ENCODE assay signal across 18 cellular contexts in the genomic region with DNA sequence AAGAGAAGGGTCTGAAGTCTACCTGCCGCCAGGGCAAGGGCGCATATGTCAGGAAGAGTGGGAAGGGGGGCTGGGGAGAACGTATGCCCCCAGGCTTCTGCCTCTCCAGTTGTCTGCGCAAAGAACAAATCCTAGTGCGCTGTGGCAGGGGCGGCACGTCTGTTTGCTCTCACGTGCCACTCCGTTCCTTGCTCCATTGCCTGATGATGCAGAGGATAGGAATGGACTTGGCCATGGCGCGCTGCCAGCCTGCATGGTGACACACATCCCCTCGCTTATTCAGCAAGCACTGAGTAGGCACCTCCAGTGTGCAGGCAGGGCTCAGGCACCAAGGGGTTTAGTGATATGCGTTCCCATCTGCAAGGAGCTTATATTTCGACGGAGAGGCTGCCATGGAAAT. TPM values are rescaled to one million over a fixed set of nuclear protein-coding genes. Genes with fewer than 3 reads are reported as not detected.
DNase-seq lines count a peak whose midpoint lies in the region; ATAC-seq, FAIRE-seq and TF ChIP-seq lines count a peak whose summit lies in the region.
"Had no signal": no experiment of that assay in that cellular context is flagged by ENCODE, and none has a peak within 500 bp of the region (broad histone marks: within the 10 kb centered on the region; RNA-seq: fewer than 3 reads in every experiment).

No MANE protein-coding gene starts in this region.

- no peak overlapping the region for H3K4me3 Mint-ChIP-seq in activated T-helper 17 cell treated with anti-CD3 and anti-CD28 coated beads, Interleukin-2, amount 50 U/mL, for 72 hours

- H3K79me2 ChIP-seq in K562 (ENCODE audit: control insufficient read depth, insufficient read depth, low read length) (no peaks in the 10 kb centered on the region), keratinocyte (ENCODE audit: control insufficient read depth, insufficient read depth, low read length) (no peaks in the 10 kb centered on the region)

- H3K36me3 ChIP-seq in IMR-90 (ENCODE audit: control insufficient read depth, insufficient read depth, low read length) (no peaks in the 10 kb centered on the region), K562 (ENCODE audit: control insufficient read depth, insufficient read depth, low read length) (no peaks in the 10 kb centered on the region), keratinocyte (ENCODE audit: control insufficient read depth in 2 of 2, extremely low read depth in 1 of 2, insufficient read depth in 2 of 2, low read length in 2 of 2) (no peaks in the 10 kb centered on the region)
- H3K36me3 ChIP-seq: BLaER1 treated with 17β-estradiol and CSF1 and Interleukin-3, amounts not matched to agents 10 nM and 100 nM; gastrocnemius medialis; left lung; upper lobe of right lung had no signal

- TF ChIP-seq POLR2A in IMR-90 (IDR thresholded peaks at IDR 0.05; ENCODE audit: low read depth, low read length) = no peak
- no peak for TF ChIP-seq POLR2A in K562 (conservative IDR thresholded peaks at IDR 0.05)

- H3K27me3 ChIP-seq in IMR-90 (ENCODE audit: control insufficient read depth, insufficient read depth, low read length) = peaks cover 12% of the 10 kb centered on the region
- H3K27me3 ChIP-seq in K562 (ENCODE audit: control insufficient read depth in 2 of 2, insufficient read depth in 2 of 2, low read length in 2 of 2) = peaks cover 28 to 70% of the 10 kb centered on the region in 2 experiments
- H3K27me3 ChIP-seq in keratinocyte (ENCODE audit: control insufficient read depth, extremely low read depth, insufficient read depth, low read length) = no peaks in the 10 kb centered on the region
- H3K27me3 ChIP-seq: upper lobe of right lung had no signal

- H3K4me3 ChIP-seq in AG09309 (ENCODE audit: control insufficient read depth, low read depth, low read length) = no peak overlapping the region
- no peak overlapping the region for H3K4me3 ChIP-seq in IMR-90 (ENCODE audit: insufficient read depth, low read depth, low read length)
- H3K4me3 ChIP-seq in K562 = no peak overlapping the region
- peak overlapping the region in 1 of 3 experiments; percentile 40 for H3K4me3 ChIP-seq in keratinocyte (ENCODE audit: control insufficient read depth in 2 of 3, extremely low read depth in 1 of 3, insufficient read depth in 2 of 3, low read depth in 1 of 3, low read length in 3 of 3)
- H3K4me3 ChIP-seq: BLaER1 treated with 17β-estradiol and CSF1 and Interleukin-3, amounts not matched to agents 10 nM and 100 nM; gastrocnemius medialis; left lung; smooth muscle cell; upper lobe of right lung had no signal

- dilution Hi-C loops in IMR-90 (cut with HindIII; ENCODE audit: low sequenced_read_pairs, unreplicated experiment) = no loop called here
- dilution Hi-C loops in keratinocyte (cut with MboI; ENCODE audit: extremely low pct_ligation_motif_present, low sequenced_read_pairs) = no loop called here

- H3K4me2 ChIP-seq in IMR-90 (ENCODE audit: low read depth, low read length) (no peak overlapping the region), K562 (ENCODE audit: insufficient read depth, low read length) (no peak overlapping the region), keratinocyte (ENCODE audit: control insufficient read depth, extremely low read depth, insufficient read depth, low read depth, low read length) (peak overlapping the region; percentile 50)
- H3K4me2 ChIP-seq: smooth muscle cell had no signal

- H3K9ac ChIP-seq in IMR-90 (ENCODE audit: low read depth, low read length) = no peak overlapping the region
- no peak overlapping the region for H3K9ac ChIP-seq in K562 (ENCODE audit: insufficient read depth in 1 of 2, low read depth in 2 of 2, low read length in 2 of 2)
- H3K9ac ChIP-seq in keratinocyte (ENCODE audit: control insufficient read depth, extremely low read depth, insufficient read depth, low read length) = no peak overlapping the region
- H3K9ac ChIP-seq: BLaER1 treated with 17β-estradiol and CSF1 and Interleukin-3, amounts not matched to agents 10 nM and 100 nM had no signal

- H2AK9ac ChIP-seq in IMR-90 (replicated peaks; ENCODE audit: low read depth, low read length, poor library complexity) = peak overlapping the region; percentile 66

- POLR2A ChIA-PET in IMR-90 (lab: Charles Lee; ENCODE audit: unreplicated experiment) = no interaction called here
- POLR2A ChIA-PET in K562 (lab: Yijun Ruan, JAX) = no interaction called here

- no peak overlapping the region for H2BK5ac ChIP-seq in IMR-90 (ENCODE audit: low read depth, low read length, poor library complexity, severe bottlenecking)

- no peaks in the 10 kb centered on the region for H3K36me3 Mint-ChIP-seq in activated T-helper 17 cell treated with anti-CD3 and anti-CD28 coated beads, Interleukin-2, amount 50 U/mL, for 72 hours (ENCODE audit: low read depth)

- H3K27me3 Mint-ChIP-seq in activated T-helper 17 cell treated with anti-CD3 and anti-CD28 coated beads, Interleukin-2, amount 50 U/mL, for 72 hours = peaks cover 9% of the 10 kb centered on the region

- H3K23ac ChIP-seq in IMR-90 (ENCODE audit: low read depth, low read length) = no peak overlapping the region

- in situ Hi-C loops in IMR-90 (cut with MboI; ENCODE audit: low sequenced_read_pairs) (no loop called here), K562 (cut with MboI) (no loop called here)

- CTCF ChIA-PET in IMR-90 (lab: Yijun Ruan, JAX) = no interaction called here
- CTCF ChIA-PET in K562 (lab: Yijun Ruan, JAX; ENCODE audit: low intra/inter-chr PET ratio) = no interaction called here

- no peak overlapping the region; the same call in 1 of the 2 replicates for H4K91ac ChIP-seq in IMR-90 (ENCODE audit: insufficient read depth, low read depth, low read length)

- no peak for TF ChIP-seq CTCF in AG09309 (IDR thresholded peaks at IDR 0.05; ENCODE audit: control insufficient read depth, insufficient read depth, low read depth, low read length, missing control alignments)
- TF ChIP-seq CTCF in IMR-90 (conservative IDR thresholded peaks at IDR 0.05; ENCODE audit: low read depth, low read length) = no peak
- no peak for TF ChIP-seq CTCF in K562 (IDR thresholded peaks at IDR 0.05 in 2 of 3, conservative IDR thresholded peaks at IDR 0.05 in 1 of 3; ENCODE audit: insufficient read depth in 2 of 3, low read depth in 1 of 3, low read length in 3 of 3)
- no peak for TF ChIP-seq CTCF in keratinocyte (optimal IDR thresholded peaks at IDR 0.05 in 1 of 3, IDR thresholded peaks at IDR 0.05 in 1 of 3, conservative IDR thresholded peaks at IDR 0.05 in 1 of 3; ENCODE audit: extremely low read depth in 1 of 3, insufficient read depth in 2 of 3, low read length in 3 of 3)

- no peak overlapping the region for H4K5ac ChIP-seq in IMR-90 (ENCODE audit: low read depth, low read length)

- no peaks in the 10 kb centered on the region for H3K9me3 Mint-ChIP-seq in activated T-helper 17 cell treated with anti-CD3 and anti-CD28 coated beads, Interleukin-2, amount 50 U/mL, for 72 hours

- H2BK20ac ChIP-seq in IMR-90 (ENCODE audit: low read depth, low read length) = peak overlapping the region; percentile 59; the same call in 1 of the 2 replicates

- 73% methylated on average over 9 of the region's 15 CpGs; no CpG with 5 or more reads in 1 of the 2 experiments for WGBS in IMR-90 (ENCODE audit: extremely low coverage in 2 of 2, insufficient read length in 1 of 2), 2 experiments
- under 1% methylated on average over 15 of the region's 15 CpGs for WGBS in K562 (ENCODE audit: insufficient coverage, low coverage, missing lambda C conversion rate)

- H2BK15ac ChIP-seq in IMR-90 (ENCODE audit: low read depth, low read length) = no peak overlapping the region

- H2AK5ac ChIP-seq in IMR-90 (ENCODE audit: low read depth, low read length) = no peak overlapping the region

- intact Hi-C loops in IMR-90 (cut with micrococcal nuclease) = no loop called here
- intact Hi-C loops in K562 (cut with micrococcal nuclease) = no loop called here

- H3K79me1 ChIP-seq in IMR-90 (ENCODE audit: low read depth in 1 of 2, low read length in 2 of 2) = no peaks in the 10 kb centered on the region

- TF ChIP-seq RAD21 in IMR-90 (IDR thresholded peaks at IDR 0.05; ENCODE audit: low read length) (no peak), K562 (CRISPR knock-in tag; conservative IDR thresholded peaks at IDR 0.05 in 1 of 2, IDR thresholded peaks at IDR 0.05 in 1 of 2) (no peak)

- FAIRE-seq in K562 (lab: Jason Lieb, UNC) (no peak), keratinocyte (lab: Jason Lieb, UNC) (peak; percentile 96)

- H3K27ac ChIP-seq in IMR-90 (ENCODE audit: insufficient read depth, low read length) (no peak overlapping the region), K562 (ENCODE audit: extremely low read depth, low read depth, low read length) (no peak overlapping the region), keratinocyte (ENCODE audit: control insufficient read depth, insufficient read depth, low read length) (peak overlapping the region; percentile 57)
- H3K27ac ChIP-seq: BLaER1 treated with 17β-estradiol and CSF1 and Interleukin-3, amounts not matched to agents 10 nM and 100 nM; gastrocnemius medialis; left lung; upper lobe of right lung had no signal

- H3K56ac ChIP-seq in IMR-90 (ENCODE audit: extremely low read depth, insufficient read depth, low read length) = no peak overlapping the region

- H4K20me1 ChIP-seq in IMR-90 (ENCODE audit: insufficient read depth, low read length) (no peaks in the 10 kb centered on the region), K562 (replicated peaks; ENCODE audit: control insufficient read depth, insufficient read depth, low read length) (no peaks in the 10 kb centered on the region; the same call in 1 of the 2 replicates), keratinocyte (ENCODE audit: control insufficient read depth, extremely low read depth, insufficient read depth, low read length) (no peaks in the 10 kb centered on the region)
- H4K20me1 ChIP-seq: BLaER1 treated with 17β-estradiol and CSF1 and Interleukin-3, amounts not matched to agents 10 nM and 100 nM had no signal

- H2AFZ ChIP-seq in IMR-90 (replicated peaks; ENCODE audit: low read length, poor library complexity) = peak overlapping the region; percentile 86
- H2AFZ ChIP-seq in K562 (ENCODE audit: low read depth, low read length) = no peak overlapping the region
- H2AFZ ChIP-seq in keratinocyte (ENCODE audit: control insufficient read depth, low read length) = no peak overlapping the region

- no peak overlapping the region; the same call in 1 of the 2 replicates for H3K4ac ChIP-seq in IMR-90 (ENCODE audit: low read depth, low read length)

- TF ChIP-seq EP300 in K562 (IDR thresholded peaks at IDR 0.05; ENCODE audit: low read length) = no peak

- no peaks in the 10 kb centered on the region for H3K4me1 Mint-ChIP-seq in activated T-helper 17 cell treated with anti-CD3 and anti-CD28 coated beads, Interleukin-2, amount 50 U/mL, for 72 hours

- H3K14ac ChIP-seq in IMR-90 (replicated peaks; ENCODE audit: low read depth, low read length) = no peak overlapping the region

- H3K27ac Mint-ChIP-seq in activated T-helper 17 cell treated with anti-CD3 and anti-CD28 coated beads, Interleukin-2, amount 50 U/mL, for 72 hours = no peak overlapping the region

- no peak overlapping the region for H4K8ac ChIP-seq in IMR-90 (ENCODE audit: low read depth in 2 of 2, low read length in 2 of 2)

- no peak overlapping the region for H2BK120ac ChIP-seq in IMR-90 (ENCODE audit: low read depth, low read length)

- no peak overlapping the region for H3K18ac ChIP-seq in IMR-90 (ENCODE audit: low read depth, low read length)

- ATAC-seq in IMR-90 (ENCODE audit: low read depth) = peak; percentile 57
- ATAC-seq in K562 = no peak
- ATAC-seq in activated T-helper 17 cell treated with anti-CD3 and anti-CD28 coated beads, Interleukin-2, amount 50 U/mL, for 72 hours (replicated peaks) = no peak
- ATAC-seq: gastrocnemius medialis, left lung, upper lobe of right lung had no signal

- DNase-seq in AG09309 (ENCODE audit: low read depth) (peak; percentile 23), IMR-90 (peak; percentile 69), K562 (ENCODE audit: extremely low read depth in 1 of 4, low spot score in 3 of 4) (no peak), keratinocyte (ENCODE audit: low read depth, low spot score) (peak; percentile 75), NCI-H2107 treated with DMSO at 0.1 percent for 48 hours (lab: John Stamatoyannopoulos, UW; ENCODE audit: unreplicated experiment) (no peak), NCI-H526 treated with DMSO at 0.1 percent for 48 hours (lab: John Stamatoyannopoulos, UW) (no peak), D341Med (ENCODE audit: low spot score) (no peak)
- DNase-seq: activated T-cell treated with anti-CD3 and anti-CD28 coated beads, Interleukin-2, amount 50 U/mL, for 48 hours; gastrocnemius medialis; Karpas-422; left lung; NCI-H2171 treated with DMSO at 0.1 percent for 48 hours; SHP77 treated with DMSO at 0.1 percent for 48 hours; upper lobe of right lung had no signal

- H3K9me3 ChIP-seq in IMR-90 (ENCODE audit: control insufficient read depth, insufficient read depth, low read length) (no peaks in the 10 kb centered on the region), K562 (replicated peaks; ENCODE audit: control insufficient read depth, insufficient read depth, low read depth, low read length) (no peaks in the 10 kb centered on the region), keratinocyte (ENCODE audit: control insufficient read depth, low read depth, low read length) (no peaks in the 10 kb centered on the region)
- H3K9me3 ChIP-seq: gastrocnemius medialis, left lung, upper lobe of right lung had no signal

- H3K4me1 ChIP-seq in IMR-90 (ENCODE audit: control insufficient read depth, insufficient read depth, low read length) = no peaks in the 10 kb centered on the region
- peaks cover 0 to 6% of the 10 kb centered on the region in 2 experiments; a peak in 1 of 5 replicates for H3K4me1 ChIP-seq in K562 (replicated peaks in 1 of 2; ENCODE audit: control insufficient read depth in 2 of 2, insufficient read depth in 2 of 2, low read length in 2 of 2)
- H3K4me1 ChIP-seq in keratinocyte (ENCODE audit: control insufficient read depth, extremely low read depth, insufficient read depth, low read length) = peaks cover 43% of the 10 kb centered on the region
- H3K4me1 ChIP-seq: gastrocnemius medialis, left lung, upper lobe of right lung had no signal

- H3K9me1 ChIP-seq in IMR-90 (ENCODE audit: insufficient read depth, low read length) (0 out of 2 replicates have a peak, but pooled peaks cover 3% of the 10 kb centered on the region), K562 (ENCODE audit: control insufficient read depth, insufficient read depth, low read length) (no peaks in the 10 kb centered on the region), keratinocyte (ENCODE audit: control insufficient read depth, extremely low read depth, insufficient read depth, low read length) (peaks cover 3% of the 10 kb centered on the region)

- no TSS peak for BruUV-seq in IMR-90 (replicated peaks; lab: Mats Ljungman, UMichigan)
- BruUV-seq in K562 (replicated peaks; lab: Mats Ljungman, UMichigan) = no TSS peak

RNA-seq across cellular contexts. Expression of a gene that starts 10.1 kb away (rescaled TPM):
- total RNA-seq in IMR-90 (2012; rRNA removed) (not detected in 2 replicates), K562 (2014; rRNA removed) (not detected in 2 replicates), K562 (2014; rRNA removed; fragmentation: Illumina TruSeq; extraction: Trizol) (not detected in 2 replicates), K562 (2015; rRNA removed; fragmentation: Illumina TruSeq; extraction: Trizol) (not detected in 2 replicates), K562 (2021) (not detected in 2 replicates)
- polyA plus RNA-seq in IMR-90 (2012; rRNA removed) (not detected in 2 replicates), K562 (2011; rRNA removed) (0.07 TPM in 1 of 2 replicates, not detected in the other), K562 (2014; fragmentation: Illumina TruSeq; extraction: Trizol) (not detected in 2 replicates), K562 (2014; fragmentation: Nextera tagmentation; extraction: Ambion mirVana) (not detected), K562 (2014; rRNA removed) (0.07 TPM in 1 of 2 replicates, not detected in the other), keratinocyte (not detected in 3 replicates)
- not detected in 2 replicates for polyA plus RNA-seq in IMR-90 (2012; cell fraction: cytosol; rRNA removed)
- not detected in 2 replicates for polyA plus RNA-seq in IMR-90 (2012; cell fraction: nucleus; rRNA removed; ENCODE audit: low replicate concordance)
- 0.39 TPM in 1 of 2 replicates, not detected in the other for total RNA-seq in K562 (2011; cell fraction: chromatin; rRNA removed; ENCODE audit: low replicate concordance)
- total RNA-seq in K562 (2011; cell fraction: nucleolus; rRNA removed) = 0.17 and 0.26 TPM in 2 replicates
- 0.44 TPM in 1 of 2 replicates, not detected in the other for total RNA-seq in K562 (2011; cell fraction: nucleoplasm; rRNA removed)
- polyA plus RNA-seq in K562 (2011; cell fraction: cytosol; rRNA removed) = 0.09 TPM in 1 of 2 replicates, not detected in the other
- 0.08 and 0.28 TPM in 2 replicates for polyA plus RNA-seq in K562 (2011; cell fraction: nucleus; rRNA removed)
- polyA plus RNA-seq in K562 (2012) = 0.05 and 0.08 TPM in 2 replicates
- polyA minus RNA-seq in K562 (2011; rRNA and poly(A)+ RNA removed) = not detected in 2 replicates
- polyA minus RNA-seq in K562 (2011; cell fraction: cytosol; rRNA and poly(A)+ RNA removed) = not detected in 2 replicates
- not detected in 2 replicates for polyA minus RNA-seq in K562 (2011; cell fraction: nucleus; rRNA and poly(A)+ RNA removed)
- not detected for polyA plus RNA-seq in keratinocyte (2011; ENCODE audit: low read depth)
- 0.08 TPM in 1 of 2 replicates, not detected in the other for polyA plus RNA-seq in keratinocyte (2011; cell fraction: cytosol; rRNA removed)
- polyA plus RNA-seq in keratinocyte (2011; cell fraction: nucleus; rRNA removed) = not detected in 2 replicates
- not detected in 2 replicates for polyA plus RNA-seq in keratinocyte (2012; ENCODE audit: low replicate concordance)
- not detected in 3 replicates for polyA minus RNA-seq in keratinocyte
- not detected for polyA minus RNA-seq in keratinocyte (2011; cell fraction: cytosol; rRNA and poly(A)+ RNA removed)
- not detected in 2 replicates for polyA minus RNA-seq in keratinocyte (2011; cell fraction: nucleus; rRNA and poly(A)+ RNA removed)
- total RNA-seq in activated T-helper 17 cell treated with anti-CD3 and anti-CD28 coated beads, Interleukin-2, amount 50 U/mL, for 72 hours = not detected
- total RNA-seq: gastrocnemius medialis, left lung, smooth muscle cell, upper lobe of right lung had no signal
- polyA plus RNA-seq: neural cell, smooth muscle cell had no signal

RNA-seq across cellular contexts. Expression of a gene that starts 45.4 kb away (rescaled TPM):
- total RNA-seq in IMR-90 (2012; rRNA removed) (not detected in 2 replicates), K562 (2014; rRNA removed) (not detected in 2 replicates), K562 (2014; rRNA removed; fragmentation: Illumina TruSeq; extraction: Trizol) (not detected in 2 replicates), K562 (2015; rRNA removed; fragmentation: Illumina TruSeq; extraction: Trizol) (not detected in 2 replicates), K562 (2021) (not detected in 2 replicates)
- polyA plus RNA-seq in IMR-90 (2012; rRNA removed) (not detected in 2 replicates), K562 (2011; rRNA removed) (not detected in 2 replicates), K562 (2014; fragmentation: Illumina TruSeq; extraction: Trizol) (not detected in 2 replicates), K562 (2014; fragmentation: Nextera tagmentation; extraction: Ambion mirVana) (not detected), K562 (2014; rRNA removed) (not detected in 2 replicates), keratinocyte (not detected in 3 replicates)
- polyA plus RNA-seq in IMR-90 (2012; cell fraction: cytosol; rRNA removed) = not detected in 2 replicates
- polyA plus RNA-seq in IMR-90 (2012; cell fraction: nucleus; rRNA removed; ENCODE audit: low replicate concordance) = not detected in 2 replicates
- not detected in 2 replicates for total RNA-seq in K562 (2011; cell fraction: chromatin; rRNA removed; ENCODE audit: low replicate concordance)
- total RNA-seq in K562 (2011; cell fraction: nucleolus; rRNA removed) = not detected in 2 replicates
- not detected in 2 replicates for total RNA-seq in K562 (2011; cell fraction: nucleoplasm; rRNA removed)
- not detected in 2 replicates for polyA plus RNA-seq in K562 (2011; cell fraction: cytosol; rRNA removed)
- not detected in 2 replicates for polyA plus RNA-seq in K562 (2011; cell fraction: nucleus; rRNA removed)
- polyA plus RNA-seq in K562 (2012) = not detected in 2 replicates
- polyA minus RNA-seq in K562 (2011; rRNA and poly(A)+ RNA removed) = not detected in 2 replicates
- polyA minus RNA-seq in K562 (2011; cell fraction: cytosol; rRNA and poly(A)+ RNA removed) = not detected in 2 replicates
- polyA minus RNA-seq in K562 (2011; cell fraction: nucleus; rRNA and poly(A)+ RNA removed) = not detected in 2 replicates
- polyA plus RNA-seq in keratinocyte (2011; ENCODE audit: low read depth) = not detected
- polyA plus RNA-seq in keratinocyte (2011; cell fraction: cytosol; rRNA removed) = not detected in 2 replicates
- polyA plus RNA-seq in keratinocyte (2011; cell fraction: nucleus; rRNA removed) = not detected in 2 replicates
- not detected in 2 replicates for polyA plus RNA-seq in keratinocyte (2012; ENCODE audit: low replicate concordance)
- polyA minus RNA-seq in keratinocyte = not detected in 3 replicates
- not detected for polyA minus RNA-seq in keratinocyte (2011; cell fraction: cytosol; rRNA and poly(A)+ RNA removed)
- not detected in 2 replicates for polyA minus RNA-seq in keratinocyte (2011; cell fraction: nucleus; rRNA and poly(A)+ RNA removed)
- not detected for total RNA-seq in activated T-helper 17 cell treated with anti-CD3 and anti-CD28 coated beads, Interleukin-2, amount 50 U/mL, for 72 hours
- total RNA-seq: gastrocnemius medialis, left lung, smooth muscle cell, upper lobe of right lung had no signal
- polyA plus RNA-seq: neural cell, smooth muscle cell had no signal

Comparison
In these comparisons a context has a peak if more than half of its experiments do, and no peak if none do; other contexts are left out.
1. DNase-seq: peak in AG09309 (single experiment), IMR-90 (single experiment) and keratinocyte (single experiment); none in K562 (0 of 4), NCI-H2107 treated with DMSO at 0.1 percent for 48 hours (single experiment), NCI-H526 treated with DMSO at 0.1 percent for 48 hours (single experiment) and D341Med (single experiment).